Comparison of ENCODE assay signal across 8 cellular contexts in genomic region chr1:244861683-244862082, GRCh38. TPM values are rescaled to one million over a fixed set of nuclear protein-coding genes. Genes with fewer than 3 reads are reported as not detected.
A peak's percentile ranks its signal among the peaks of the same experiment; 100 is the strongest.
DNase-seq lines count a peak whose midpoint lies in the region; ATAC-seq and TF ChIP-seq lines count a peak whose summit lies in the region.

No MANE protein-coding gene starts in this region.

- TF ChIP-seq POLR2A in adrenal gland (IDR thresholded peaks at IDR 0.05) (no peak), upper lobe of left lung (IDR thresholded peaks at IDR 0.05) (no peak)

- intact Hi-C loops in activated naive CD4-positive, alpha-beta T cell treated with anti-CD3 and anti-CD28 coated beads for 36 hours (cut with micrococcal nuclease) = loop anchor here (1.0 to 10.0 kb wide), 3 partner anchors 10 to 1705 kb away; partner anchors contain the start of genes CNST and TFB2M
- intact Hi-C loops in adrenal gland (cut with DNase I) = loop anchor here (10.0 kb wide), 2 partner anchors 113 to 183 kb away; no protein-coding TSS in a partner anchor

- H3K4me1 ChIP-seq in adrenal gland (replicated peaks in 1 of 2) = peaks cover 22 to 53% of the 10 kb centered on the region in 2 donors
- H3K4me1 ChIP-seq in liver (ENCODE audit: control insufficient read depth in 4 of 4, insufficient read depth in 4 of 4, low read length in 3 of 4) = peaks cover 8 to 43% (median 30%) of the 10 kb centered on the region in 4 donors
- H3K4me1 ChIP-seq in upper lobe of left lung = peaks cover 41 to 60% (median 49%) of the 10 kb centered on the region in 4 donors

- peaks cover 54% of the 10 kb centered on the region for H3K4me1 Mint-ChIP-seq in activated naive CD4-positive, alpha-beta T cell treated with anti-CD3 and anti-CD28 coated beads for 36 hours (ENCODE audit: low read depth)

- peak overlapping the region; percentile 96 for H3K27ac Mint-ChIP-seq in activated naive CD4-positive, alpha-beta T cell treated with anti-CD3 and anti-CD28 coated beads for 36 hours

- peak overlapping the region; percentile 86 to 98 for H3K9ac ChIP-seq in liver (ENCODE audit: low read depth in 1 of 2, low read length in 2 of 2)

- peak overlapping the region in 2 of 4 donors; percentile 72 to 94 for H3K4me3 ChIP-seq in adrenal gland
- peak overlapping the region; percentile 70 to 87 (median 72) for H3K4me3 ChIP-seq in liver (ENCODE audit: low read depth in 1 of 3, low read length in 3 of 3)
- peak overlapping the region; percentile 71 to 97 (median 87) for H3K4me3 ChIP-seq in upper lobe of left lung

- no peaks in the 10 kb centered on the region for H3K27me3 Mint-ChIP-seq in activated naive CD4-positive, alpha-beta T cell treated with anti-CD3 and anti-CD28 coated beads for 36 hours (ENCODE audit: low read depth)

- H3K27me3 ChIP-seq in adrenal gland (no peaks in the 10 kb centered on the region), liver (ENCODE audit: control insufficient read depth in 4 of 4, insufficient read depth in 4 of 4, low read length in 3 of 4) (no peaks in the 10 kb centered on the region), upper lobe of left lung (no peaks in the 10 kb centered on the region)

- WGBS in adrenal gland, 4 donors = 0 to 4% (median 1%) methylated on average over 2 of the region's 2 CpGs
- 1% methylated on average over 2 of the region's 2 CpGs for WGBS in liver
- 4 to 10% methylated on average over 2 of the region's 2 CpGs for WGBS in upper lobe of left lung, 2 donors

- TF ChIP-seq RAD21 in liver (IDR thresholded peaks at IDR 0.05) = no peak

- no peak for DNase-seq in activated naive CD4-positive, alpha-beta T cell treated with anti-CD3 and anti-CD28 coated beads for 36 hours
- DNase-seq in activated naive CD4-positive, alpha-beta T cell treated with anti-CD3 and anti-CD28 coated beads, Interleukin-2, amount 50 U/mL, for 16 hours = no peak
- DNase-seq in adrenal gland (peak in 1 of 7 donors; percentile 24), upper lobe of left lung (no peak), NCI-H2081 treated with DMSO at 0.1 percent for 48 hours (lab: John Stamatoyannopoulos, UW) (no peak), 8988T (no peak)
- no peak for DNase-seq in effector CD8-positive, alpha-beta T cell (lab: John Stamatoyannopoulos, UW)

- TF ChIP-seq EP300 in upper lobe of left lung (IDR thresholded peaks at IDR 0.05) = no peak

- no peak for ATAC-seq in upper lobe of left lung (ENCODE audit: low FRiP score in 2 of 2)

- peaks cover 61% of the 10 kb centered on the region for H3K36me3 Mint-ChIP-seq in activated naive CD4-positive, alpha-beta T cell treated with anti-CD3 and anti-CD28 coated beads for 36 hours (ENCODE audit: low read depth)

- H3K36me3 ChIP-seq in adrenal gland (replicated peaks in 1 of 2) (peaks cover 0 to 47% of the 10 kb centered on the region in 2 donors), liver (ENCODE audit: control insufficient read depth in 4 of 4, insufficient read depth in 3 of 4, low read depth in 1 of 4, low read length in 3 of 4) (peaks cover 7 to 39% (median 36%) of the 10 kb centered on the region in 4 donors), upper lobe of left lung (peaks cover 34 to 54% (median 34%) of the 10 kb centered on the region in 4 donors)

- CTCF ChIA-PET in activated naive CD4-positive, alpha-beta T cell treated with anti-CD3 and anti-CD28 coated beads for 36 hours (lab: Charles Lee) = interaction anchor here (0.7 to 2.6 kb wide), 5 partner anchors 9 to 265 kb away, joined by 3 to 10 read pairs (median 5); partner anchors contain the start of gene COX20

- TF ChIP-seq CTCF in adrenal gland (IDR thresholded peaks at IDR 0.05) (no peak), liver (IDR thresholded peaks at IDR 0.05; ENCODE audit: low read depth, low read length, missing input control) (no peak), upper lobe of left lung (IDR thresholded peaks at IDR 0.05) (no peak)

- H3K27ac ChIP-seq in adrenal gland = peak overlapping the region in 3 of 5 donors; percentile 13 to 100 (median 100)
- H3K27ac ChIP-seq in liver (ENCODE audit: low read depth in 1 of 2, low read length in 2 of 2) = peak overlapping the region; percentile 73 to 81
- H3K27ac ChIP-seq in upper lobe of left lung = peak overlapping the region in 2 of 4 donors; percentile 99 to 100

- peak overlapping the region; percentile 90 for H3K4me3 Mint-ChIP-seq in activated naive CD4-positive, alpha-beta T cell treated with anti-CD3 and anti-CD28 coated beads for 36 hours

- H3K9me3 Mint-ChIP-seq in activated naive CD4-positive, alpha-beta T cell treated with anti-CD3 and anti-CD28 coated beads for 36 hours = no peaks in the 10 kb centered on the region

- H3K9me3 ChIP-seq in adrenal gland (replicated peaks in 1 of 3) = no peaks in the 10 kb centered on the region
- H3K9me3 ChIP-seq in liver (ENCODE audit: control insufficient read depth in 4 of 4, low read length in 3 of 4) = no peaks in the 10 kb centered on the region
- no peaks in the 10 kb centered on the region for H3K9me3 ChIP-seq in upper lobe of left lung

TF ChIP-seq in liver, 16 proteins besides CTCF, POLR2A, EP300 and RAD21:
- TF ChIP-seq YY1 (IDR thresholded peaks at IDR 0.05) (peak; percentile 30), FOXA1 (IDR thresholded peaks at IDR 0.05) (no peak)

RNA-seq across cellular contexts. Expression of gene HNRNPU, which starts 2.7 kb away (rescaled TPM):
- 100 to 1,000 TPM; 331 to 338 TPM for total RNA-seq in activated naive CD4-positive, alpha-beta T cell treated with anti-CD3 and anti-CD28 coated beads for 36 hours
- total RNA-seq in adrenal gland = 100 to 1,000 TPM; 192 to 326 (median 278) TPM
- polyA plus RNA-seq in adrenal gland = 100 to 1,000 TPM; 141 to 397 (median 145) TPM
- 100 to 1,000 TPM; 209 to 233 TPM for total RNA-seq in liver
- 10 to 100 TPM; 45.3 to 62.5 TPM for polyA plus RNA-seq in liver
- total RNA-seq in upper lobe of left lung = 100 to 1,000 TPM; 213 to 505 (median 304) TPM

RNA-seq across cellular contexts. Expression of gene COX20, which starts 26.2 kb away (rescaled TPM):
- 10 to 100 TPM; 21.4 to 24.2 TPM for total RNA-seq in activated naive CD4-positive, alpha-beta T cell treated with anti-CD3 and anti-CD28 coated beads for 36 hours
- total RNA-seq in adrenal gland (10 to 100 TPM; 32.2 to 78.1 (median 42.5) TPM), liver (10 to 100 TPM; 16.7 to 17.1 TPM), upper lobe of left lung (10 to 100 TPM in 5 of 6 donors, 1 to 10 TPM in 1; 9.4 to 35.3 (median 25.6) TPM)
- polyA plus RNA-seq in adrenal gland (100 to 1,000 TPM; 120 to 265 (median 123) TPM), liver (10 to 100 TPM; 20.9 to 45.7 TPM)
